In genomic region chr7:135208417-135208793, GRCh38 we compare ENCODE assay signal across 15 cellular contexts. TPM values are rescaled to one million over a fixed set of nuclear protein-coding genes. Genes with fewer than 3 reads are reported as not detected.
DNase-seq lines count a peak whose midpoint lies in the region; ATAC-seq and TF ChIP-seq lines count a peak whose summit lies in the region.
"Had no signal": no experiment of that assay in that cellular context is flagged by ENCODE, and none has a peak within 500 bp of the region (broad histone marks: within the 10 kb centered on the region; RNA-seq: fewer than 3 reads in every experiment).

No MANE protein-coding gene starts in this region.

- no peak overlapping the region for H3K27ac Mint-ChIP-seq in activated CD4-positive, alpha-beta T cell treated with anti-CD3 and anti-CD28 coated beads for 36 hours

- peaks cover 0 to 20% (median 9%) of the 10 kb centered on the region in 11 experiments; a peak in 13 of 22 replicates for H3K36me3 ChIP-seq in BLaER1 treated with 17β-estradiol and CSF1 and Interleukin-3, amounts not matched to agents 10 nM and 100 nM
- no peaks in the 10 kb centered on the region for H3K36me3 ChIP-seq in body of pancreas (replicated peaks in 1 of 2; ENCODE audit: insufficient read depth in 1 of 2, low read depth in 2 of 2)

- peak overlapping the region in 3 of 11 experiments; percentile 19 to 85 (median 70); a peak in 4 of 22 replicates for H3K27ac ChIP-seq in BLaER1 treated with 17β-estradiol and CSF1 and Interleukin-3, amounts not matched to agents 10 nM and 100 nM
- H3K27ac ChIP-seq in HL-60 (replicated peaks) = peak overlapping the region; percentile 48
- peak overlapping the region; percentile 70 to 96 (median 94) for H3K27ac ChIP-seq in body of pancreas

- intact Hi-C loops in body of pancreas (cut with DNase I) = no loop called here
- intact Hi-C loops in activated CD4-positive, alpha-beta T cell treated with anti-CD3 and anti-CD28 coated beads for 36 hours (cut with DNase I, micrococcal nuclease) = no loop called here

- no peaks in the 10 kb centered on the region for H3K27me3 Mint-ChIP-seq in activated CD4-positive, alpha-beta T cell treated with anti-CD3 and anti-CD28 coated beads for 36 hours

- H4K20me1 ChIP-seq in BLaER1 treated with 17β-estradiol and CSF1 and Interleukin-3, amounts not matched to agents 10 nM and 100 nM = peaks cover 0 to 16% (median 0%) of the 10 kb centered on the region in 11 experiments; a peak in 3 of 22 replicates

- H3K9me3 Mint-ChIP-seq in activated CD4-positive, alpha-beta T cell treated with anti-CD3 and anti-CD28 coated beads for 36 hours (ENCODE audit: low read depth) = no peaks in the 10 kb centered on the region

- DNase-seq in HL-60 (ENCODE audit: low read depth in 1 of 2, low spot score in 1 of 2) (no peak), body of pancreas (peak in 3 of 4 donors; percentile 56 to 65 (median 62)), myocyte (ENCODE audit: low read depth) (peak; percentile 7), NCI-H526 (lab: John Stamatoyannopoulos, UW) (no peak), DMS114 treated with DMSO at 0.1 percent for 48 hours (lab: John Stamatoyannopoulos, UW; ENCODE audit: unreplicated experiment) (no peak), amygdala (lab: John Stamatoyannopoulos, UW) (no peak)
- DNase-seq in activated CD4-positive, alpha-beta T cell treated with anti-CD3 and anti-CD28 coated beads for 36 hours = no peak
- DNase-seq: activated naive CD4-positive, alpha-beta T cell treated with anti-CD3 and anti-CD28 coated beads, Interleukin-2, amount 50 U/mL, for 16 hours; islet precursor cell; NCI-H2171 had no signal

- H3K36me3 Mint-ChIP-seq in activated CD4-positive, alpha-beta T cell treated with anti-CD3 and anti-CD28 coated beads for 36 hours (ENCODE audit: low read depth) = peaks cover 20% of the 10 kb centered on the region

- no peak for ATAC-seq in body of pancreas
- no peak for ATAC-seq in activated CD4-positive, alpha-beta T cell treated with anti-CD3 and anti-CD28 coated beads for 36 hours

- CTCF ChIA-PET in activated CD4-positive, alpha-beta T cell treated with anti-CD3 and anti-CD28 coated beads for 36 hours (lab: Charles Lee) = interaction anchor here (0.6 kb wide), 1 partner anchor 222 kb away, joined by 3 read pairs; the partner anchor contains the start of gene AGBL3

- peak overlapping the region in 6 of 11 experiments; percentile 8 to 95 (median 29); a peak in 5 of 22 replicates for H3K9ac ChIP-seq in BLaER1 treated with 17β-estradiol and CSF1 and Interleukin-3, amounts not matched to agents 10 nM and 100 nM

- WGBS in body of pancreas, 2 donors = 5 to 25% methylated on average over 5 of the region's 5 CpGs

- H3K4me1 ChIP-seq in BLaER1 treated with 17β-estradiol and CSF1 and Interleukin-3, amounts not matched to agents 10 nM and 100 nM = peaks cover 66 to 80% (median 78%) of the 10 kb centered on the region in 10 experiments
- H3K4me1 ChIP-seq in body of pancreas = peaks cover 66% of the 10 kb centered on the region

- peak overlapping the region in 3 of 10 experiments; percentile 11 to 89 (median 34); a peak in 4 of 20 replicates for H3K4me3 ChIP-seq in BLaER1 treated with 17β-estradiol and CSF1 and Interleukin-3, amounts not matched to agents 10 nM and 100 nM
- H3K4me3 ChIP-seq in HL-60 (replicated peaks; ENCODE audit: insufficient read depth, low read length) (no peak overlapping the region), body of pancreas (no peak overlapping the region)

- peaks cover 47% of the 10 kb centered on the region for H3K4me1 Mint-ChIP-seq in activated CD4-positive, alpha-beta T cell treated with anti-CD3 and anti-CD28 coated beads for 36 hours

- peak in 2 of 3 donors; percentile 42 to 57 for TF ChIP-seq POLR2A in body of pancreas (IDR thresholded peaks at IDR 0.05)

- H3K27me3 ChIP-seq in BLaER1 treated with 17β-estradiol and CSF1 and Interleukin-3, amounts not matched to agents 10 nM and 100 nM = peaks cover 0 to 2% (median 0%) of the 10 kb centered on the region in 11 experiments; a peak in 1 of 22 replicates
- H3K27me3 ChIP-seq in HL-60 (ENCODE audit: insufficient read depth, poor library complexity, severe bottlenecking) (no peaks in the 10 kb centered on the region), body of pancreas (no peaks in the 10 kb centered on the region)

- TF ChIP-seq CTCF in HL-60 (IDR thresholded peaks at IDR 0.05; ENCODE audit: insufficient read depth, low read length) (no peak), body of pancreas (IDR thresholded peaks at IDR 0.05) (no peak)

- no peaks in the 10 kb centered on the region for H3K9me3 ChIP-seq in BLaER1 treated with 17β-estradiol and CSF1 and Interleukin-3, amounts not matched to agents 10 nM and 100 nM (replicated peaks in 1 of 11)
- no peaks in the 10 kb centered on the region for H3K9me3 ChIP-seq in body of pancreas

- POLR2A ChIA-PET in activated CD4-positive, alpha-beta T cell treated with anti-CD3 and anti-CD28 coated beads for 36 hours (lab: Charles Lee) = no interaction called here

- H3K4me2 ChIP-seq in BLaER1 treated with 17β-estradiol and CSF1 and Interleukin-3, amounts not matched to agents 10 nM and 100 nM = peak overlapping the region; percentile 55 to 99 (median 90)

- H3K4me3 Mint-ChIP-seq in activated CD4-positive, alpha-beta T cell treated with anti-CD3 and anti-CD28 coated beads for 36 hours = no peak overlapping the region

RNA-seq across cellular contexts. Expression of gene WDR91, which starts 2.9 kb away (rescaled TPM):
- 10 to 100 TPM; 28.0 to 32.4 TPM for total RNA-seq in body of pancreas
- total RNA-seq in myocyte = 5.9 and 7.0 TPM in 2 replicates
- 7.4 TPM for polyA plus RNA-seq in myocyte (2012)
- total RNA-seq in activated CD4-positive, alpha-beta T cell treated with anti-CD3 and anti-CD28 coated beads for 36 hours = 10 to 100 TPM; 11.8 to 12.0 TPM

RNA-seq across cellular contexts. Expression of gene STRA8, which starts 25.2 kb away (rescaled TPM):
- total RNA-seq in body of pancreas (not detected), myocyte (not detected in 2 replicates)
- polyA plus RNA-seq in myocyte (2012) = not detected
- not detected for total RNA-seq in activated CD4-positive, alpha-beta T cell treated with anti-CD3 and anti-CD28 coated beads for 36 hours
- total RNA-seq: activated CD8-positive, alpha-beta memory T cell treated with anti-CD3 and anti-CD28 coated beads for 36 hours; fibroblast of villous mesenchyme; MCF 10A; osteoblast had no signal

RNA-seq across cellular contexts. Expression of gene CYREN, which starts 37.9 kb away (rescaled TPM):
- 10 to 100 TPM; 32.9 to 40.5 TPM for total RNA-seq in body of pancreas
- 48.0 and 57.0 TPM in 2 replicates for total RNA-seq in myocyte
- polyA plus RNA-seq in myocyte (2012) = 42.1 TPM
- total RNA-seq in activated CD4-positive, alpha-beta T cell treated with anti-CD3 and anti-CD28 coated beads for 36 hours = 10 to 100 TPM; 32.6 to 40.5 TPM

Comparison
In these comparisons a context has a peak if more than half of its experiments do, and no peak if none do; other contexts are left out.
1. DNase-seq: peak in body of pancreas (3 of 4) and myocyte (single experiment); none in HL-60 (0 of 2), NCI-H526 (0 of 2), DMS114 treated with DMSO at 0.1 percent for 48 hours (single experiment), amygdala (0 of 56) and activated CD4-positive, alpha-beta T cell treated with anti-CD3 and anti-CD28 coated beads for 36 hours (single experiment).